ENCODE assay signal across 20 cellular contexts in genomic region chr14:52829527-52829926, GRCh38. TPM values are rescaled to one million over a fixed set of nuclear protein-coding genes. Genes with fewer than 3 reads are reported as not detected.
A peak's percentile ranks its signal among the peaks of the same experiment; 100 is the strongest.
DNase-seq lines count a peak whose midpoint lies in the region; ATAC-seq, FAIRE-seq and TF ChIP-seq lines count a peak whose summit lies in the region.
"Had no signal": no experiment of that assay in that cellular context is flagged by ENCODE, and none has a peak within 500 bp of the region (broad histone marks: within the 10 kb centered on the region; RNA-seq: fewer than 3 reads in every experiment).

No MANE protein-coding gene starts in this region.

- H3K36me3 Mint-ChIP-seq in chondrocyte (ENCODE audit: low read depth), result no peaks in the 10 kb centered on the region
- H3K36me3 Mint-ChIP-seq: CD14-positive monocyte had no signal

- TF ChIP-seq CTCF in Loucy (conservative IDR thresholded peaks at IDR 0.05; ENCODE audit: low read length), result no peak
- TF ChIP-seq CTCF in chondrocyte (IDR thresholded peaks at IDR 0.05), result no peak

- H3K18ac ChIP-seq in neuronal stem cell (ENCODE audit: low read length), result no peak overlapping the region

- no peak overlapping the region for H4K8ac ChIP-seq in neuronal stem cell (ENCODE audit: low read depth, low read length)

- H3K79me2 ChIP-seq in Loucy (ENCODE audit: insufficient read depth, low read length), result no peaks in the 10 kb centered on the region

- H3K9me3 Mint-ChIP-seq in chondrocyte (ENCODE audit: low read depth), result no peaks in the 10 kb centered on the region
- H3K9me3 Mint-ChIP-seq: CD14-positive monocyte, HFFc6 had no signal

- no peak for FAIRE-seq in RCC 7860 (lab: Jason Lieb, UNC)
- FAIRE-seq: A549, GM12892, GM19239 had no signal

- H3K27me3 ChIP-seq in Loucy (ENCODE audit: insufficient read depth, low read length, poor library complexity, severe bottlenecking) (no peaks in the 10 kb centered on the region), neuronal stem cell (ENCODE audit: control insufficient read depth in 3 of 3, insufficient read depth in 3 of 3, low read depth in 1 of 3, low read length in 3 of 3) (no peaks in the 10 kb centered on the region)

- H2BK120ac ChIP-seq in neuronal stem cell (ENCODE audit: low read depth, low read length), result no peak overlapping the region

- ATAC-seq in GM21717 (IDR thresholded peaks at IDR 0.05; ENCODE audit: unreplicated experiment), result no peak
- ATAC-seq: A549 had no signal

- H3K4me3 ChIP-seq in Loucy (ENCODE audit: low read length, poor library complexity, severe bottlenecking) (no peak overlapping the region), neuronal stem cell (ENCODE audit: low read length in 2 of 2) (no peak overlapping the region)
- H3K4me3 ChIP-seq: A549 had no signal

- no peaks in the 10 kb centered on the region for H3F3A ChIP-seq in Loucy (ENCODE audit: low read depth)

- H3K9ac ChIP-seq in Loucy (ENCODE audit: low read depth, low read length, poor library complexity, severe bottlenecking) (no peak overlapping the region), neuronal stem cell (ENCODE audit: low read depth, low read length, poor library complexity) (no peak overlapping the region)

- H3K4ac ChIP-seq in neuronal stem cell (ENCODE audit: low read length), result no peak overlapping the region

- H3K4me1 Mint-ChIP-seq in chondrocyte (ENCODE audit: low read depth), result peaks cover 52% of the 10 kb centered on the region
- H3K4me1 Mint-ChIP-seq: CD14-positive monocyte had no signal

- no peaks in the 10 kb centered on the region for H3K4me1 ChIP-seq in Loucy (ENCODE audit: insufficient read depth, low read length, poor library complexity, severe bottlenecking)
- peaks cover 0 to 11% of the 10 kb centered on the region in 2 donors for H3K4me1 ChIP-seq in neuronal stem cell (ENCODE audit: control insufficient read depth in 2 of 2, insufficient read depth in 1 of 2, low read depth in 1 of 2, low read length in 2 of 2)

- no peaks in the 10 kb centered on the region for H3K27me3 Mint-ChIP-seq in chondrocyte (ENCODE audit: low read depth)

- peak overlapping the region; percentile 62; the same call in 1 of the 2 replicates for H2AFZ ChIP-seq in Loucy (ENCODE audit: low read length)
- H2AFZ ChIP-seq in neuronal stem cell (ENCODE audit: low read length), result peak overlapping the region; percentile 6

- H3K36me3 ChIP-seq in Loucy (ENCODE audit: insufficient read depth, low read length) (no peaks in the 10 kb centered on the region), neuronal stem cell (replicated peaks in 1 of 2; ENCODE audit: control insufficient read depth in 2 of 2, insufficient read depth in 2 of 2, low read length in 2 of 2) (no peaks in the 10 kb centered on the region)

- H3K9me3 ChIP-seq in Loucy (ENCODE audit: insufficient read depth, low read depth, low read length) (no peaks in the 10 kb centered on the region), neuronal stem cell (replicated peaks in 1 of 2; ENCODE audit: control insufficient read depth in 2 of 2, insufficient read depth in 1 of 2, low read depth in 1 of 2, low read length in 2 of 2) (no peaks in the 10 kb centered on the region)
- H3K9me3 ChIP-seq: A549 had no signal

- H3K4me2 ChIP-seq in Loucy (ENCODE audit: low read depth, low read length, poor library complexity, severe bottlenecking) (no peak overlapping the region), neuronal stem cell (ENCODE audit: insufficient read depth, low read length, poor library complexity, severe bottlenecking) (no peak overlapping the region)
- H3K4me2 ChIP-seq: A549 had no signal

- H3K79me1 ChIP-seq in neuronal stem cell (ENCODE audit: low read depth, low read length), result no peaks in the 10 kb centered on the region

- H3K27ac Mint-ChIP-seq in chondrocyte (ENCODE audit: unreplicated experiment), result peak overlapping the region; percentile 34
- H3K27ac Mint-ChIP-seq: CD14-positive monocyte, HFFc6 had no signal

- DNase-seq in DMS79 (lab: John Stamatoyannopoulos, UW) (peak; percentile 91), chondrocyte (ENCODE audit: low spot score) (no peak), neuronal stem cell (ENCODE audit: low spot score) (no peak), RKO (ENCODE audit: low spot score) (no peak), AML-193 (lab: John Stamatoyannopoulos, UW) (no peak), RCC 7860 (ENCODE audit: low spot score) (no peak)
- DNase-seq: COR-L47, DMS53, GOT3, HFFc6, KG1, NCI-H1105, NCI-H2029, NCI-H524 treated with DMSO at 0.1 percent for 48 hours had no signal

- H2BK5ac ChIP-seq in neuronal stem cell (ENCODE audit: low read length), result no peak overlapping the region

- H3K9me2 ChIP-seq in Loucy (replicated peaks; ENCODE audit: low read depth, low read length), result no peaks in the 10 kb centered on the region

- H2BK12ac ChIP-seq in neuronal stem cell (ENCODE audit: low read length), result no peak overlapping the region

- H2BK15ac ChIP-seq in neuronal stem cell (ENCODE audit: low read length), result no peak overlapping the region

- no peak overlapping the region for H3K23ac ChIP-seq in neuronal stem cell (ENCODE audit: low read depth, low read length, poor library complexity)

- no peak overlapping the region for H3K4me3 Mint-ChIP-seq in chondrocyte (ENCODE audit: unreplicated experiment)
- H3K4me3 Mint-ChIP-seq: CD14-positive monocyte, HFFc6 had no signal

- H3K27ac ChIP-seq in neuronal stem cell (replicated peaks; ENCODE audit: low read length), result no peak overlapping the region
- H3K27ac ChIP-seq: A549 had no signal

- no CpG with 5 or more reads among the region's 4 CpGs for WGBS in neuronal stem cell (ENCODE audit: extremely low coverage in 2 of 2, insufficient read length in 2 of 2, insufficient replicate concordance in 1 of 2), 2 donors

- no peak overlapping the region for H3K14ac ChIP-seq in neuronal stem cell (ENCODE audit: low read length)

- H2AK5ac ChIP-seq in neuronal stem cell (ENCODE audit: low read depth, low read length), result no peak overlapping the region

- no peaks in the 10 kb centered on the region for H4K20me1 ChIP-seq in Loucy (ENCODE audit: insufficient read depth, low read length, poor library complexity, severe bottlenecking)

- no peak overlapping the region for H4K91ac ChIP-seq in neuronal stem cell (ENCODE audit: low read depth, low read length, poor library complexity)

RNA-seq across cellular contexts. Expression of gene GNPNAT1, which starts 38.1 kb away (rescaled TPM):
- 45.9 to 51.0 TPM (median 48.4 TPM) in 3 replicates for total RNA-seq in chondrocyte
- 28.3 TPM for polyA plus RNA-seq in neuronal stem cell (2013, experiment 1 of 2)
- 26.1 TPM for polyA plus RNA-seq in neuronal stem cell (2013, experiment 2 of 2)
